ENCODE assay signal across 27 cellular contexts in genomic region chr3:12465826-12466225, GRCh38.
"Had no signal": no experiment of that assay in that cellular context is flagged by ENCODE, and none has a peak within 500 bp of the region (broad histone marks: within the 10 kb centered on the region; RNA-seq: fewer than 3 reads in every experiment).

No MANE protein-coding gene starts in this region.

- H3K4me3 ChIP-seq: breast epithelium, esophagus squamous epithelium, heart right ventricle, left ventricle myocardium inferior, lung, right lobe of liver, thoracic aorta, uterus had no signal

- H3K4me3 Mint-ChIP-seq: activated B cell treated with CpG ODN at 0.5 μM for 24 hours; activated CD8-positive, alpha-beta memory T cell treated with anti-CD3 and anti-CD28 coated beads, Interleukin-2, amount 10 ng/mL, durations not matched to agents 7 days and 5 days; activated CD8-positive, alpha-beta T cell treated with anti-CD3 and anti-CD28 coated beads, Interleukin-2, amount 10 ng/mL, durations not matched to agents 7 days and 5 days; dendritic cell treated with granulocyte-macrophage colony-stimulating factor and Interleukin-4, amounts not matched to agents 40 ng/mL and 50 ng/mL, for 4 days; T-cell; T-helper 2 cell treated with Interferon-gamma antibody and Interleukin-4, amounts not matched to agents 5 μg/mL and 100 μg/mL, for 36 hours; type B pancreatic cell had no signal

- H3K27ac Mint-ChIP-seq: activated B cell treated with CpG ODN at 0.5 μM for 24 hours; activated CD8-positive, alpha-beta memory T cell treated with anti-CD3 and anti-CD28 coated beads, Interleukin-2, amount 10 ng/mL, durations not matched to agents 7 days and 5 days; activated CD8-positive, alpha-beta T cell treated with anti-CD3 and anti-CD28 coated beads, Interleukin-2, amount 10 ng/mL, durations not matched to agents 7 days and 5 days; activated naive CD4-positive, alpha-beta T cell treated with anti-CD3 and anti-CD28 coated beads, Interleukin-2, amount 50 U/mL, for 72 hours; dendritic cell treated with granulocyte-macrophage colony-stimulating factor and Interleukin-4, amounts not matched to agents 40 ng/mL and 50 ng/mL, for 4 days; T-cell; T-helper 2 cell treated with Interferon-gamma antibody and Interleukin-4, amounts not matched to agents 5 μg/mL and 100 μg/mL, for 36 hours; type B pancreatic cell had no signal

- H3K36me3 ChIP-seq: breast epithelium, esophagus squamous epithelium, heart right ventricle, left ventricle myocardium inferior, right lobe of liver, thoracic aorta, uterus had no signal

- ATAC-seq: activated CD8-positive, alpha-beta memory T cell treated with anti-CD3 and anti-CD28 coated beads, Interleukin-2, amount 10 ng/mL, durations not matched to agents 7 days and 5 days; activated CD8-positive, alpha-beta T cell treated with anti-CD3 and anti-CD28 coated beads, Interleukin-2, amount 10 ng/mL, durations not matched to agents 7 days and 5 days; activated naive CD4-positive, alpha-beta T cell treated with anti-CD3 and anti-CD28 coated beads, Interleukin-2, amount 50 U/mL, for 72 hours; right lobe of liver; stimulated activated naive CD8-positive, alpha-beta T cell treated with anti-CD3 and anti-CD28 coated beads, Interleukin-15, Interleukin-2, amounts not matched to agents 100 U/mL and 50 U/mL, for 24 hours; T-cell had no signal

- H3K36me3 Mint-ChIP-seq: activated CD8-positive, alpha-beta memory T cell treated with anti-CD3 and anti-CD28 coated beads, Interleukin-2, amount 10 ng/mL, durations not matched to agents 7 days and 5 days; activated naive CD4-positive, alpha-beta T cell treated with anti-CD3 and anti-CD28 coated beads, Interleukin-2, amount 50 U/mL, for 72 hours; T-cell; type B pancreatic cell had no signal

- DNase-seq: activated B cell treated with CpG ODN at 0.5 μM for 24 hours; activated CD4-positive, alpha-beta T cell treated with anti-CD3 and anti-CD28 coated beads, Interleukin-2, amount 50 U/mL, for 1 hour; activated CD8-positive, alpha-beta memory T cell treated with anti-CD3 and anti-CD28 coated beads, Interleukin-2, amount 10 ng/mL, durations not matched to agents 7 days and 5 days; activated CD8-positive, alpha-beta T cell treated with anti-CD3 and anti-CD28 coated beads, Interleukin-2, amount 10 ng/mL, durations not matched to agents 7 days and 5 days; activated naive CD4-positive, alpha-beta T cell; activated T-cell treated with anti-CD3 and anti-CD28 coated beads, Interleukin-2, amount 50 U/mL, for 48 hours; central memory CD4-positive, alpha-beta T cell; esophagus squamous epithelium; foreskin melanocyte; heart right ventricle; kidney glomerular epithelial cell; left ventricle myocardium inferior; occipital lobe; right lobe of liver; stimulated activated CD4-positive, alpha-beta T cell treated with anti-CD3 and anti-CD28 coated beads, Interleukin-4, amount 100 ng/mL, for 1 hour; stimulated activated naive CD8-positive, alpha-beta T cell treated with anti-CD3 and anti-CD28 coated beads, Interleukin-15, Interleukin-2, amounts not matched to agents 100 U/mL and 50 U/mL, for 24 hours; T-cell; uterus had no signal

- H3K9me3 Mint-ChIP-seq: activated B cell treated with CpG ODN at 0.5 μM for 24 hours; activated naive CD4-positive, alpha-beta T cell treated with anti-CD3 and anti-CD28 coated beads, Interleukin-2, amount 50 U/mL, for 72 hours; dendritic cell treated with granulocyte-macrophage colony-stimulating factor and Interleukin-4, amounts not matched to agents 40 ng/mL and 50 ng/mL, for 4 days; T-cell; T-helper 2 cell treated with Interferon-gamma antibody and Interleukin-4, amounts not matched to agents 5 μg/mL and 100 μg/mL, for 36 hours; type B pancreatic cell had no signal

- H3K4me1 ChIP-seq: breast epithelium, esophagus squamous epithelium, uterus had no signal

- FAIRE-seq: endometrium had no signal

- H3K27me3 ChIP-seq: breast epithelium, esophagus squamous epithelium, heart right ventricle, right lobe of liver, uterus had no signal

- H3K27ac ChIP-seq: breast epithelium, epithelial cell of prostate, esophagus squamous epithelium, heart right ventricle, left ventricle myocardium inferior, right lobe of liver, thoracic aorta, uterus had no signal

- H3K9me3 ChIP-seq: breast epithelium, esophagus squamous epithelium, heart right ventricle, left ventricle myocardium inferior, right lobe of liver, thoracic aorta, uterus had no signal

- H3K4me1 Mint-ChIP-seq: activated B cell treated with CpG ODN at 0.5 μM for 24 hours had no signal

- H3K27me3 Mint-ChIP-seq: activated B cell treated with CpG ODN at 0.5 μM for 24 hours; activated CD8-positive, alpha-beta memory T cell treated with anti-CD3 and anti-CD28 coated beads, Interleukin-2, amount 10 ng/mL, durations not matched to agents 7 days and 5 days; dendritic cell treated with granulocyte-macrophage colony-stimulating factor and Interleukin-4, amounts not matched to agents 40 ng/mL and 50 ng/mL, for 4 days; T-cell had no signal
